10 cellular contexts compared by ENCODE assay signal in genomic region chr1:27428316-27429028, GRCh38. TPM values are rescaled to one million over a fixed set of nuclear protein-coding genes. Genes with fewer than 3 reads are reported as not detected.
DNase-seq lines count a peak whose midpoint lies in the region; ATAC-seq, FAIRE-seq and TF ChIP-seq lines count a peak whose summit lies in the region.
"Had no signal": no experiment of that assay in that cellular context is flagged by ENCODE, and none has a peak within 500 bp of the region (broad histone marks: within the 10 kb centered on the region; RNA-seq: fewer than 3 reads in every experiment).

No MANE protein-coding gene starts in this region.

- TF ChIP-seq CTCF in dorsolateral prefrontal cortex (IDR thresholded peaks at IDR 0.05 in 54 of 56, conservative IDR thresholded peaks at IDR 0.05 in 2 of 56; ENCODE audit: low read depth in 1 of 56, partially characterized antibody in 56 of 56) (peak in 1 of 56 donors; percentile 3), upper lobe of right lung (IDR thresholded peaks at IDR 0.05) (no peak)

- H3K4me3 ChIP-seq in SJCRH30 (peak overlapping the region; percentile 1; the same call in 1 of the 2 replicates), dorsolateral prefrontal cortex (peak overlapping the region in 49 of 59 donors; percentile 2 to 48 (median 25)), muscle layer of duodenum (ENCODE audit: low read depth in 1 of 2, low read length in 2 of 2) (peak overlapping the region in 1 of 2 donors; percentile 42), upper lobe of right lung (no peak overlapping the region)

- no peaks in the 10 kb centered on the region for H3K27me3 ChIP-seq in SJCRH30
- H3K27me3 ChIP-seq in dorsolateral prefrontal cortex = no peaks in the 10 kb centered on the region
- H3K27me3 ChIP-seq in muscle layer of duodenum (ENCODE audit: low read depth, low read length) = no peaks in the 10 kb centered on the region
- H3K27me3 ChIP-seq in upper lobe of right lung = no peaks in the 10 kb centered on the region

- FAIRE-seq in GM12891 (lab: Jason Lieb, UNC) = peak; percentile 84

- DNase-seq in GM12891 (ENCODE audit: insufficient read length, low spot score) (no peak), SJCRH30 (peak; percentile 95 to 97), dorsolateral prefrontal cortex (peak in 5 of 10 donors; percentile 37 to 54 (median 46)), upper lobe of right lung (no peak), glomerular visceral epithelial cell (ENCODE audit: extremely low spot score) (no peak), NCI-H1930 (lab: John Stamatoyannopoulos, UW) (no peak)

- peak overlapping the region; percentile 94 for H3K27ac ChIP-seq in SJCRH30
- H3K27ac ChIP-seq in dorsolateral prefrontal cortex = peak overlapping the region; percentile 54 to 97 (median 90)
- peak overlapping the region; percentile 66 for H3K27ac ChIP-seq in muscle layer of duodenum (ENCODE audit: low read length)
- H3K27ac ChIP-seq in upper lobe of right lung = peak overlapping the region; percentile 86

- H3K9me3 ChIP-seq in SJCRH30 (replicated peaks) (no peaks in the 10 kb centered on the region), muscle layer of duodenum (ENCODE audit: control insufficient read depth in 1 of 2, low read length in 2 of 2) (no peaks in the 10 kb centered on the region), upper lobe of right lung (no peaks in the 10 kb centered on the region)

- H3K36me3 ChIP-seq in SJCRH30 (peaks cover 30% of the 10 kb centered on the region), muscle layer of duodenum (ENCODE audit: control insufficient read depth in 1 of 2, insufficient read depth in 2 of 2, low read length in 2 of 2) (peaks cover 0 to 4% of the 10 kb centered on the region in 2 donors), upper lobe of right lung (peaks cover 37% of the 10 kb centered on the region)

- H3K4me1 ChIP-seq in SJCRH30 (peaks cover 54% of the 10 kb centered on the region), muscle layer of duodenum (ENCODE audit: control insufficient read depth in 1 of 2, insufficient read depth in 2 of 2, low read length in 2 of 2) (peaks cover 23 to 60% of the 10 kb centered on the region in 2 donors), upper lobe of right lung (peaks cover 63% of the 10 kb centered on the region)

- peak; percentile 33 for ATAC-seq in upper lobe of right lung
- ATAC-seq in HG03097 (IDR thresholded peaks at IDR 0.05; ENCODE audit: low FRiP score, unreplicated experiment) = no peak
- ATAC-seq: HCT116 had no signal

- no peak for TF ChIP-seq POLR2A in GM12891 (IDR thresholded peaks at IDR 0.05; ENCODE audit: low read depth, low read length)

- intact Hi-C loops in dorsolateral prefrontal cortex (cut with DNase I) = loop anchor here in 1 of 2 donors (10.0 kb wide), 1 partner anchor 96 kb away; no protein-coding TSS in a partner anchor
- intact Hi-C loops in upper lobe of right lung (cut with DNase I) = loop anchor here (10.0 kb wide), 1 partner anchor 46 kb away; no protein-coding TSS in a partner anchor

TF ChIP-seq in GM12891, 5 proteins besides CTCF, POLR2A, EP300 and RAD21:
- TF ChIP-seq SPI1 (IDR thresholded peaks at IDR 0.05; ENCODE audit: low read depth, low read length) = no peak
- TF ChIP-seq PAX5 (IDR thresholded peaks at IDR 0.05; ENCODE audit: insufficient read depth, low read length, severe bottlenecking) = no peak
- no peak for TF ChIP-seq POU2F2 (IDR thresholded peaks at IDR 0.05; ENCODE audit: low read depth, low read length)
- no peak for TF ChIP-seq TAF1 (IDR thresholded peaks at IDR 0.05; ENCODE audit: low read depth, low read length)
- TF ChIP-seq POLR2AphosphoS5 (IDR thresholded peaks at IDR 0.05; ENCODE audit: low read depth, low read length) = no peak

RNA-seq across cellular contexts. Expression of gene GPR3, which starts 36.0 kb away (rescaled TPM):
- polyA plus RNA-seq in GM12891 (2012; ENCODE audit: low read depth, missing spikeins) = 0.64 TPM
- 8.3 TPM in 2 replicates for total RNA-seq in SJCRH30 (2014; rRNA removed; shearing (Covaris generic))
- total RNA-seq in dorsolateral prefrontal cortex (10 to 100 TPM in 1 of 120 experiments, 1 to 10 TPM in 106, under 1 TPM in 13; 0.29 to 10.1 (median 2.2) TPM), upper lobe of right lung (0.90 TPM)

RNA-seq across cellular contexts. Expression of gene CD164L2, which starts 45.3 kb away (rescaled TPM):
- polyA plus RNA-seq in GM12891 (2012; ENCODE audit: low read depth, missing spikeins) = 0.12 TPM
- total RNA-seq in SJCRH30 (2014; rRNA removed; shearing (Covaris generic)) = not detected in 2 replicates
- total RNA-seq in dorsolateral prefrontal cortex = 1 to 10 TPM in 5 of 120 experiments, under 1 TPM in 30, not detected in 85; 0.24 to 1.6 (median 0.59) TPM
- total RNA-seq in upper lobe of right lung = 1.2 TPM
- total RNA-seq: subcutaneous adipose tissue had no signal

RNA-seq across cellular contexts. Expression of gene FCN3, which starts 53.8 kb away (rescaled TPM):
- polyA plus RNA-seq in GM12891 (2012; ENCODE audit: low read depth, missing spikeins) = not detected
- not detected in 2 replicates for total RNA-seq in SJCRH30 (2014; rRNA removed; shearing (Covaris generic))
- 1 to 10 TPM in 17 of 120 experiments, under 1 TPM in 38, not detected in 65; 0.38 to 2.3 (median 0.74) TPM for total RNA-seq in dorsolateral prefrontal cortex
- 826 TPM for total RNA-seq in upper lobe of right lung

Comparison
In these comparisons a context has a peak if more than half of its experiments do, and no peak if none do; other contexts are left out.
1. DNase-seq: peak in SJCRH30 (2 of 2); none in GM12891 (single experiment), upper lobe of right lung (single experiment), glomerular visceral epithelial cell (single experiment) and NCI-H1930 (0 of 2).
2. RNA of gene FCN3, which starts 53.8 kb away (total RNA-seq): 826 TPM in upper lobe of right lung (single experiment); 0.38 to 2.3 TPM in dorsolateral prefrontal cortex and not detected in SJCRH30; every median in the first group is over 100 times any median in the second.
3. Peak in every context shown above with its lines, with median percentiles within 50 percentile points of each other: H3K27ac ChIP-seq.